ENCODE assay signal across 11 cellular contexts in the genomic region with DNA sequence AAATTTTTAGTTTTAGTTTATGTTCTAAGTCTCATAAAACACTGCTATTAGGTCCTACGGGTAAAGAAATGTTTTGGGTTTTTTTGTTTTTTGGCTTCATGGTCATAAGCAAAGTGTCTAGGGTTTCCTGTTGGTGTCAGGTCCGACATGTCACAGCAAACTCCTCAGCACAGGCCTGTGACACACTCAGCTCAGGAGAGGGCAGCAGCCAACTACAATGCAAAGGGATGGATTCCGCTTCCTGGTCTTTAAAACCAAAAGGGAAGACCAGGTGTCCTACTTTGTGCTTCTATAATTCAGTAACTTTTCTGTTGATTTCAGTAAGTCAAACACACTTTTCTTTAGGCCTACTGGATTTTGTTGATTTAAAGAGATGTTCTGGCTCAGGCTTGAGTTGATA.
DNase-seq lines count a peak whose midpoint lies in the region; ATAC-seq and TF ChIP-seq lines count a peak whose summit lies in the region.
"Had no signal": no experiment of that assay in that cellular context is flagged by ENCODE, and none has a peak within 500 bp of the region (broad histone marks: within the 10 kb centered on the region; RNA-seq: fewer than 3 reads in every experiment).

No MANE protein-coding gene starts in this region.

- H3K4me1 ChIP-seq in GM23338 (ENCODE audit: insufficient read depth) = no peaks in the 10 kb centered on the region
- H3K4me1 ChIP-seq in RWPE2 (ENCODE audit: insufficient read depth, poor library complexity, severe bottlenecking) = no peaks in the 10 kb centered on the region

- no peaks in the 10 kb centered on the region for H3K36me3 Mint-ChIP-seq in GM23338 (ENCODE audit: low read depth)
- H3K36me3 Mint-ChIP-seq: memory B cell had no signal

- peaks cover 9% of the 10 kb centered on the region; the same call in 2 of the 3 replicates for H3K4me1 Mint-ChIP-seq in GM23338
- H3K4me1 Mint-ChIP-seq: memory B cell, T-helper 17 cell had no signal

- ATAC-seq in GM23338 (peak; percentile 95), RWPE2 (ENCODE audit: low read depth) (peak; percentile 41; the same call in 1 of the 3 replicates), GM18909 (IDR thresholded peaks at IDR 0.05; ENCODE audit: poor library complexity, unreplicated experiment) (no peak)
- ATAC-seq: T-helper 17 cell had no signal

- TF ChIP-seq CTCF in GM23338 (conservative IDR thresholded peaks at IDR 0.05; ENCODE audit: low read depth in 2 of 2) (peak; percentile 58 to 89), RWPE2 (IDR thresholded peaks at IDR 0.05; ENCODE audit: poor library complexity, severe bottlenecking) (peak; percentile 40), fibroblast of villous mesenchyme (IDR thresholded peaks at IDR 0.05; ENCODE audit: insufficient read depth, low read depth, low read length) (peak; percentile 15)

- no peaks in the 10 kb centered on the region for H3K9me3 ChIP-seq in RWPE2 (ENCODE audit: severe bottlenecking)

- H3K27ac ChIP-seq in GM23338 (ENCODE audit: low read depth) (no peak overlapping the region), RWPE2 (ENCODE audit: poor library complexity, severe bottlenecking) (no peak overlapping the region)

- in situ Hi-C loops in ACHN (cut with HindIII; ENCODE audit: low pct_ligation_motif_present, low pct_unique_long_range_greater_than_20kb, low sequenced_read_pairs) = no loop called here

- H3K4me3 Mint-ChIP-seq in GM23338 = no peak overlapping the region
- H3K4me3 Mint-ChIP-seq: memory B cell, T-helper 17 cell had no signal

- H3F3A ChIP-seq in GM23338 (replicated peaks; ENCODE audit: low read depth) = no peaks in the 10 kb centered on the region

- H3K4me2 ChIP-seq in GM23338 = no peak overlapping the region

- DNase-seq in ACHN = peak; percentile 14
- peak; percentile 63 for DNase-seq in GM23338 (ENCODE audit: low spot score)
- DNase-seq in RWPE2 (ENCODE audit: low spot score) = no peak
- peak; percentile 23 for DNase-seq in fibroblast of villous mesenchyme (ENCODE audit: low read depth)
- DNase-seq in T-helper 2 cell = no peak
- no peak for DNase-seq in GM19238 (ENCODE audit: insufficient read length, low spot score)
- DNase-seq in HuH-7.5 (ENCODE audit: low spot score) = no peak
- DNase-seq: activated effector memory CD4-positive, alpha-beta T cell treated with anti-CD3 and anti-CD28 coated beads, Interleukin-2, amount 50 U/mL, for 16 hours; T-helper 17 cell had no signal

- H3K9me3 Mint-ChIP-seq in GM23338 = no peaks in the 10 kb centered on the region
- H3K9me3 Mint-ChIP-seq: memory B cell had no signal

- H3K27ac Mint-ChIP-seq in GM23338 = no peak overlapping the region
- H3K27ac Mint-ChIP-seq: memory B cell, T-helper 17 cell had no signal

- no peaks in the 10 kb centered on the region for H3K9me2 ChIP-seq in GM23338 (ENCODE audit: insufficient read depth)

- H3K27me3 ChIP-seq in GM23338 (ENCODE audit: insufficient read depth) = no peaks in the 10 kb centered on the region
- peaks cover 10% of the 10 kb centered on the region for H3K27me3 ChIP-seq in RWPE2 (ENCODE audit: insufficient read depth, poor library complexity, severe bottlenecking)

- no peaks in the 10 kb centered on the region for H4K20me1 ChIP-seq in GM23338 (replicated peaks; ENCODE audit: insufficient read depth)

- no peaks in the 10 kb centered on the region for H3K79me2 ChIP-seq in GM23338 (replicated peaks; ENCODE audit: insufficient read depth)

- H3K4me3 ChIP-seq in GM23338 (no peak overlapping the region), RWPE2 (ENCODE audit: severe bottlenecking) (no peak overlapping the region), fibroblast of villous mesenchyme (ENCODE audit: low read depth, low read length) (no peak overlapping the region)

- H3K27me3 Mint-ChIP-seq in GM23338 (ENCODE audit: insufficient read depth, low read depth, poor library complexity) = peaks cover 9% of the 10 kb centered on the region

- H2AFZ ChIP-seq in GM23338 = peak overlapping the region; percentile 49; the same call in 1 of the 2 replicates

- H3K36me3 ChIP-seq in GM23338 (ENCODE audit: insufficient read depth) (no peaks in the 10 kb centered on the region), RWPE2 (ENCODE audit: low read depth) (no peaks in the 10 kb centered on the region)

TF ChIP-seq in GM23338, 12 proteins besides CTCF, POLR2A, EP300 and RAD21 (continues in another document):
- TF ChIP-seq CREB1 (CRISPR knock-in tag; IDR thresholded peaks at IDR 0.05; ENCODE audit: low read depth) (no peak), EZH2phosphoT487 (IDR thresholded peaks at IDR 0.05; ENCODE audit: unreplicated experiment) (no peak), NANOG (IDR thresholded peaks at IDR 0.05; ENCODE audit: borderline replicate concordance) (no peak), STAT1 (IDR thresholded peaks at IDR 0.05; ENCODE audit: unreplicated experiment) (no peak), ZNF331 (CRISPR knock-in tag; IDR thresholded peaks at IDR 0.05; ENCODE audit: low read depth) (no peak), JUNB (IDR thresholded peaks at IDR 0.05; ENCODE audit: unreplicated experiment) (no peak), POLR2AphosphoS5 (IDR thresholded peaks at IDR 0.05; ENCODE audit: low read depth) (no peak), ZNF114 (CRISPR knock-in tag; IDR thresholded peaks at IDR 0.05) (no peak)
- TF ChIP-seq, protein P1, sequence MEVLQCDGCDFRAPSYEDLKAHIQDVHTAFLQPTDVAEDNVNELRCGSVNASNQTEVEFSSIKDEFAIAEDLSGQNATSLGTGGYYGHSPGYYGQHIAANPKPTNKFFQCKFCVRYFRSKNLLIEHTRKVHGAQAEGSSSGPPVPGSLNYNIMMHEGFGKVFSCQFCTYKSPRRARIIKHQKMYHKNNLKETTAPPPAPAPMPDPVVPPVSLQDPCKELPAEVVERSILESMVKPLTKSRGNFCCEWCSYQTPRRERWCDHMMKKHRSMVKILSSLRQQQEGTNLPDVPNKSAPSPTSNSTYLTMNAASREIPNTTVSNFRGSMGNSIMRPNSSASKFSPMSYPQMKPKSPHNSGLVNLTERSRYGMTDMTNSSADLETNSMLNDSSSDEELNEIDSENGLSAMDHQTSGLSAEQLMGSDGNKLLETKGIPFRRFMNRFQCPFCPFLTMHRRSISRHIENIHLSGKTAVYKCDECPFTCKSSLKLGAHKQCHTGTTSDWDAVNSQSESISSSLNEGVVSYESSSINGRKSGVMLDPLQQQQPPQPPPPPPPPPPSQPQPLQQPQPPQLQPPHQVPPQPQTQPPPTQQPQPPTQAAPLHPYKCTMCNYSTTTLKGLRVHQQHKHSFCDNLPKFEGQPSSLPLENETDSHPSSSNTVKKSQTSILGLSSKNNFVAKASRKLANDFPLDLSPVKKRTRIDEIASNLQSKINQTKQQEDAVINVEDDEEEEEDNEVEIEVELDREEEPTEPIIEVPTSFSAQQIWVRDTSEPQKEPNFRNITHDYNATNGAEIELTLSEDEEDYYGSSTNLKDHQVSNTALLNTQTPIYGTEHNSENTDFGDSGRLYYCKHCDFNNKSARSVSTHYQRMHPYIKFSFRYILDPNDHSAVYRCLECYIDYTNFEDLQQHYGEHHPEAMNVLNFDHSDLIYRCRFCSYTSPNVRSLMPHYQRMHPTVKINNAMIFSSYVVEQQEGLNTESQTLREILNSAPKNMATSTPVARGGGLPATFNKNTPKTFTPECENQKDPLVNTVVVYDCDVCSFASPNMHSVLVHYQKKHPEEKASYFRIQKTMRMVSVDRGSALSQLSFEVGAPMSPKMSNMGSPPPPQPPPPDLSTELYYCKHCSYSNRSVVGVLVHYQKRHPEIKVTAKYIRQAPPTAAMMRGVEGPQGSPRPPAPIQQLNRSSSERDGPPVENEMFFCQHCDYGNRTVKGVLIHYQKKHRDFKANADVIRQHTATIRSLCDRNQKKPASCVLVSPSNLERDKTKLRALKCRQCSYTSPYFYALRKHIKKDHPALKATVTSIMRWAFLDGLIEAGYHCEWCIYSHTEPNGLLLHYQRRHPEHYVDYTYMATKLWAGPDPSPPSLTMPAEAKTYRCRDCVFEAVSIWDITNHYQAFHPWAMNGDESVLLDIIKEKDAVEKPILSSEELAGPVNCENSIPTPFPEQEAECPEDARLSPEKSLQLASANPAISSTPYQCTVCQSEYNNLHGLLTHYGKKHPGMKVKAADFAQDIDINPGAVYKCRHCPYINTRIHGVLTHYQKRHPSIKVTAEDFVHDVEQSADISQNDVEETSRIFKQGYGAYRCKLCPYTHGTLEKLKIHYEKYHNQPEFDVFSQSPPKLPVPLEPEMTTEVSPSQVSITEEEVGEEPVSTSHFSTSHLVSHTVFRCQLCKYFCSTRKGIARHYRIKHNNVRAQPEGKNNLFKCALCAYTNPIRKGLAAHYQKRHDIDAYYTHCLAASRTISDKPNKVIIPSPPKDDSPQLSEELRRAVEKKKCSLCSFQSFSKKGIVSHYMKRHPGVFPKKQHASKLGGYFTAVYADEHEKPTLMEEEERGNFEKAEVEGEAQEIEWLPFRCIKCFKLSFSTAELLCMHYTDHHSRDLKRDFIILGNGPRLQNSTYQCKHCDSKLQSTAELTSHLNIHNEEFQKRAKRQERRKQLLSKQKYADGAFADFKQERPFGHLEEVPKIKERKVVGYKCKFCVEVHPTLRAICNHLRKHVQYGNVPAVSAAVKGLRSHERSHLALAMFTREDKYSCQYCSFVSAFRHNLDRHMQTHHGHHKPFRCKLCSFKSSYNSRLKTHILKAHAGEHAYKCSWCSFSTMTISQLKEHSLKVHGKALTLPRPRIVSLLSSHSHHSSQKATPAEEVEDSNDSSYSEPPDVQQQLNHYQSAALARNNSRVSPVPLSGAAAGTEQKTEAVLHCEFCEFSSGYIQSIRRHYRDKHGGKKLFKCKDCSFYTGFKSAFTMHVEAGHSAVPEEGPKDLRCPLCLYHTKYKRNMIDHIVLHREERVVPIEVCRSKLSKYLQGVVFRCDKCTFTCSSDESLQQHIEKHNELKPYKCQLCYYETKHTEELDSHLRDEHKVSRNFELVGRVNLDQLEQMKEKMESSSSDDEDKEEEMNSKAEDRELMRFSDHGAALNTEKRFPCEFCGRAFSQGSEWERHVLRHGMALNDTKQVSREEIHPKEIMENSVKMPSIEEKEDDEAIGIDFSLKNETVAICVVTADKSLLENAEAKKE (CRISPR knock-in tag; IDR thresholded peaks at IDR 0.05) = no peak
- TF ChIP-seq, protein P2, sequence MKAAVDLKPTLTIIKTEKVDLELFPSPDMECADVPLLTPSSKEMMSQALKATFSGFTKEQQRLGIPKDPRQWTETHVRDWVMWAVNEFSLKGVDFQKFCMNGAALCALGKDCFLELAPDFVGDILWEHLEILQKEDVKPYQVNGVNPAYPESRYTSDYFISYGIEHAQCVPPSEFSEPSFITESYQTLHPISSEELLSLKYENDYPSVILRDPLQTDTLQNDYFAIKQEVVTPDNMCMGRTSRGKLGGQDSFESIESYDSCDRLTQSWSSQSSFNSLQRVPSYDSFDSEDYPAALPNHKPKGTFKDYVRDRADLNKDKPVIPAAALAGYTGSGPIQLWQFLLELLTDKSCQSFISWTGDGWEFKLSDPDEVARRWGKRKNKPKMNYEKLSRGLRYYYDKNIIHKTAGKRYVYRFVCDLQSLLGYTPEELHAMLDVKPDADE (IDR thresholded peaks at IDR 0.05) = no peak

Comparison
In these comparisons a context has a peak if more than half of its experiments do, and no peak if none do; other contexts are left out.
1. DNase-seq: peak in ACHN (single experiment), GM23338 (single experiment) and fibroblast of villous mesenchyme (single experiment); none in RWPE2 (single experiment), T-helper 2 cell (0 of 5), GM19238 (single experiment) and HuH-7.5 (single experiment).
2. CTCF ChIP-seq: peak in every context shown above with its lines; median percentile 74 in GM23338; 40 in RWPE2; 15 in fibroblast of villous mesenchyme.